1 cellular context compared by ENCODE assay signal in genomic region chr19:7397687-7398086, GRCh38.
TF ChIP-seq lines count a peak whose summit lies in the region.

No MANE protein-coding gene starts in this region.

TF ChIP-seq in IMR-90, 13 proteins besides CTCF, POLR2A, EP300 and RAD21:
- TF ChIP-seq RCOR1 (IDR thresholded peaks at IDR 0.05; ENCODE audit: insufficient replicate concordance, low read length) (peak; percentile 68), FOS (IDR thresholded peaks at IDR 0.05; ENCODE audit: low read depth, low read length) (0 out of 2 replicates have a peak, but pooled peaks have one; percentile 9), ELK1 (IDR thresholded peaks at IDR 0.05; ENCODE audit: borderline replicate concordance, low read depth, low read length) (no peak), MXI1 (IDR thresholded peaks at IDR 0.05; ENCODE audit: borderline replicate concordance, low read depth, low read length) (no peak), MAFK (IDR thresholded peaks at IDR 0.05; ENCODE audit: low read depth, low read length) (peak; percentile 17; the same call in 1 of the 2 replicates), BHLHE40 (IDR thresholded peaks at IDR 0.05; ENCODE audit: low read depth, low read length) (peak; percentile 81), USF2 (IDR thresholded peaks at IDR 0.05; ENCODE audit: low read depth, low read length) (no peak)
TF ChIP-seq in IMR-90: peak in this region for 4.
